In the genomic region with DNA sequence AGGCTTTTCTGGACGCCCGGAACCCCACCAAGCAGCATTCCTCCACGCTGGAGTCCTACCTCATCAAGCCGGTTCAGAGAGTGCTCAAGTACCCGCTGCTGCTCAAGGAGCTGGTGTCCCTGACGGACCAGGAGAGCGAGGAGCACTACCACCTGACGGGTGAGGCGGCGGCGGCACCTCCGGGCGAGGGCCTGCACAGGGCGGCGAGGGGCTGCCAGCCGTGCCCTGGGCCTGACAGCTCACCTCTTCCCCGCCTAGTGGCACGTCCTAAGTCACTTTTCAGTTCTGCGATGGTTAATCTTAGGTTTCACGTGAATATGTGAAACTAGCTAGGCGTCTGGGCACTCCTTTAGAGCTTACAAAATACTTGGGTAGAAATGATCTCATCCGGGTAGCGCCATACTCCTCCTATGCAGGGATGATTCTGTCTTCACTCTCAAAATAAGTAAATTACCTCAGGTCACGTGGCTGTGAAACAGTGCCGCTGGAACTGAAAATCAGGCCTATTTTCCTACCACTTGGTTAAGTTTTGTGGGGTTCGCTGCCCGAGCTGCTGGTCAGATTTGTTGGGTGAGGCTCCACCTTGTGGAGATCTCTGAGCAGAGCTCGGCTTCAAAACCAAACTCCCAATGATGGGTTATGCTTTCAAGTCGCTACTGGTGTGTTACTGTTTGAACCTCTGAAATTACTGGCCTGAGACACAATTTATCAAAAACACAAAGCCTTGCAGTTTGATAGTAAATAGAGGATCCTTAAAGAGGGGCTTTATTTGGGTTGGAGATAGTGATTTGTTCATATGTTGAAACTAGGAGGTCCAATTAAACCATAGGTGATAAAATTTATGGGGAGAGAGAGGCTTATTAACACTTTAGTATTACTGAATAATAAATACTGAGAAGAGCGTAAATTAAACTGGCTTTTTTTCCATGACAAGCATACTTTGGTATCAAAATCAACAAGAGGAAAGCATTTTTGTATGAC, we compare ENCODE assay signal across 8 cellular contexts. TPM values are rescaled to one million over a fixed set of nuclear protein-coding genes. Genes with fewer than 3 reads are reported as not detected.
A peak's percentile ranks its signal among the peaks of the same experiment; 100 is the strongest.
DNase-seq lines count a peak whose midpoint lies in the region; ATAC-seq and TF ChIP-seq lines count a peak whose summit lies in the region.

No MANE protein-coding gene starts in this region.

- no peak overlapping the region for H2AFZ ChIP-seq in smooth muscle cell (ENCODE audit: low read depth)

- no peaks in the 10 kb centered on the region for H3K9me3 ChIP-seq in smooth muscle cell (replicated peaks; ENCODE audit: low read depth)

- no peaks in the 10 kb centered on the region for H3K4me1 Mint-ChIP-seq in activated CD8-positive, alpha-beta memory T cell treated with anti-CD3 and anti-CD28 coated beads, Interleukin-2, amount 10 ng/mL, durations not matched to agents 7 days and 5 days

- peak overlapping the region; percentile 90 for H3K27ac ChIP-seq in smooth muscle cell (ENCODE audit: low read depth)

- no peaks in the 10 kb centered on the region for H4K20me1 ChIP-seq in smooth muscle cell (ENCODE audit: low read depth)

- no peak overlapping the region for H3K27ac Mint-ChIP-seq in activated CD8-positive, alpha-beta memory T cell treated with anti-CD3 and anti-CD28 coated beads, Interleukin-2, amount 10 ng/mL, durations not matched to agents 7 days and 5 days

- 67% methylated on average over 30 of the region's 30 CpGs for WGBS in smooth muscle cell (ENCODE audit: low lambda C conversion rate)

- CTCF ChIA-PET in activated CD8-positive, alpha-beta memory T cell treated with anti-CD3 and anti-CD28 coated beads, Interleukin-2, amount 10 ng/mL, durations not matched to agents 7 days and 5 days (lab: Charles Lee) = interaction anchor here (0.9 to 2.5 kb wide), 13 partner anchors 9 to 324 kb away, joined by 3 to 29 read pairs (median 3); a partner anchor contains a TSS

- H3K4me3 ChIP-seq in astrocyte of the cerebellum (ENCODE audit: low read depth, low read length) (no peak overlapping the region), smooth muscle cell (no peak overlapping the region)

- H3K27me3 Mint-ChIP-seq in activated CD8-positive, alpha-beta memory T cell treated with anti-CD3 and anti-CD28 coated beads, Interleukin-2, amount 10 ng/mL, durations not matched to agents 7 days and 5 days = no peaks in the 10 kb centered on the region

- peak; percentile 60 for TF ChIP-seq CTCF in LNCAP (IDR thresholded peaks at IDR 0.05)
- TF ChIP-seq CTCF in astrocyte of the cerebellum (IDR thresholded peaks at IDR 0.05; ENCODE audit: low read depth, low read length, missing control alignments) = peak; percentile 88
- peak; percentile 67 for TF ChIP-seq CTCF in smooth muscle cell (IDR thresholded peaks at IDR 0.05; ENCODE audit: borderline replicate concordance, insufficient read depth, poor library complexity, severe bottlenecking)

- H3K9ac ChIP-seq in smooth muscle cell (ENCODE audit: low read depth) = peak overlapping the region; percentile 71

- H3K4me2 ChIP-seq in smooth muscle cell = peak overlapping the region; percentile 73

- H3K9me3 Mint-ChIP-seq in activated CD8-positive, alpha-beta memory T cell treated with anti-CD3 and anti-CD28 coated beads, Interleukin-2, amount 10 ng/mL, durations not matched to agents 7 days and 5 days (ENCODE audit: low read depth) = no peaks in the 10 kb centered on the region

- no peaks in the 10 kb centered on the region for H3K27me3 ChIP-seq in smooth muscle cell (ENCODE audit: low read depth)

- peak; percentile 78 for ATAC-seq in GM18868 (IDR thresholded peaks at IDR 0.05; ENCODE audit: unreplicated experiment)
- ATAC-seq in activated CD8-positive, alpha-beta memory T cell treated with anti-CD3 and anti-CD28 coated beads, Interleukin-2, amount 10 ng/mL, durations not matched to agents 7 days and 5 days = no peak

- H3K4me3 Mint-ChIP-seq in activated CD8-positive, alpha-beta memory T cell treated with anti-CD3 and anti-CD28 coated beads, Interleukin-2, amount 10 ng/mL, durations not matched to agents 7 days and 5 days = no peak overlapping the region

- H3K36me3 Mint-ChIP-seq in activated CD8-positive, alpha-beta memory T cell treated with anti-CD3 and anti-CD28 coated beads, Interleukin-2, amount 10 ng/mL, durations not matched to agents 7 days and 5 days = peaks cover 2% of the 10 kb centered on the region

- DNase-seq in C1 segment of cervical spinal cord (lab: John Stamatoyannopoulos, UW) = peak in 9 of 14 donors; percentile 2 to 40 (median 19)
- DNase-seq in astrocyte of the cerebellum (ENCODE audit: low read depth) = peak; percentile 72
- peak; percentile 75 for DNase-seq in iPS-NIHi11 (ENCODE audit: low spot score)
- DNase-seq in smooth muscle cell (lab: John Stamatoyannopoulos, UW; ENCODE audit: unreplicated experiment) = peak; percentile 7
- DNase-seq in activated CD8-positive, alpha-beta memory T cell treated with anti-CD3 and anti-CD28 coated beads, Interleukin-2, amount 10 ng/mL, durations not matched to agents 7 days and 5 days = no peak
- no peak for DNase-seq in COLO668 (lab: John Stamatoyannopoulos, UW; ENCODE audit: unreplicated experiment)

- in situ Hi-C loops in astrocyte of the cerebellum (cut with HindIII; ENCODE audit: low sequenced_read_pairs) = no loop called here

- H3F3A ChIP-seq in smooth muscle cell (ENCODE audit: low read depth) = peaks cover 12% of the 10 kb centered on the region

- no peaks in the 10 kb centered on the region for H3K79me2 ChIP-seq in smooth muscle cell (ENCODE audit: low read depth)

- peaks cover 2% of the 10 kb centered on the region for H3K4me1 ChIP-seq in smooth muscle cell (ENCODE audit: low read depth)

- H3K36me3 ChIP-seq in smooth muscle cell (ENCODE audit: low read depth) = no peaks in the 10 kb centered on the region

RNA-seq across cellular contexts. Expression of a gene that starts 15.5 kb away (rescaled TPM):
- total RNA-seq in smooth muscle cell = not detected in 2 replicates
- not detected in 2 replicates for polyA plus RNA-seq in smooth muscle cell
- not detected for total RNA-seq in activated CD8-positive, alpha-beta memory T cell treated with anti-CD3 and anti-CD28 coated beads, Interleukin-2, amount 10 ng/mL, durations not matched to agents 7 days and 5 days

Comparison
In these comparisons a context has a peak if more than half of its experiments do, and no peak if none do; other contexts are left out.
1. DNase-seq: peak in C1 segment of cervical spinal cord (9 of 14), astrocyte of the cerebellum (single experiment), iPS-NIHi11 (single experiment) and smooth muscle cell (single experiment); none in activated CD8-positive, alpha-beta memory T cell treated with anti-CD3 and anti-CD28 coated beads, Interleukin-2, amount 10 ng/mL, durations not matched to agents 7 days and 5 days (single experiment) and COLO668 (single experiment).
2. Peak in every context shown above with its lines, with median percentiles within 50 percentile points of each other: CTCF ChIP-seq.